Comparison of ENCODE assay signal across 31 cellular contexts in the genomic region with DNA sequence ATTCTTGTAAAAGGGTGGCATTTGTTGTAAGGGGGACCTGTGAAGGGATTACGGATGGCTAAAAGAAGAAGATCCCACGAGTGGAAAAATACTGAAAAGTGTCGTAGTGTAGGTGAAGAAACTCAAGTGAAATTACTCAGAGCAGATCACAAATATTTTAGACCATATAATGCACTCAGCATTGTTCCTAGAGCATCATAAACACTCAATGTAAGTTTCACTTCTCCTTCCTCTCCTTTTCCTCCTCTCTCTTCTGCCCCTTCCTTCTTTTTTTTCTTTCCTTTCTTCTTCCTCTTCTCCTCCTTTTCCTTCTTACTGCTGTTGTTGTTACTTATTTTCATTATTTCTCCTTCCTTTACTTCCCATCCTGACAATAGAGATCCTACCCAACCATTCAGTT.
"Had no signal": no experiment of that assay in that cellular context is flagged by ENCODE, and none has a peak within 500 bp of the region (broad histone marks: within the 10 kb centered on the region; RNA-seq: fewer than 3 reads in every experiment).

No MANE protein-coding gene starts in this region.

- H3K36me3 ChIP-seq: brain microvascular endothelial cell, cardiac muscle cell, SJSA1 had no signal

- H3K4me3 Mint-ChIP-seq: activated B cell treated with CpG ODN at 0.5 μM for 24 hours; activated CD4-positive, alpha-beta memory T cell treated with anti-CD3 and anti-CD28 coated beads for 36 hours; activated CD4-positive, alpha-beta T cell treated with anti-CD3 and anti-CD28 coated beads, Interleukin-2, amount 10 ng/mL, durations not matched to agents 7 days and 5 days; activated naive CD4-positive, alpha-beta T cell treated with anti-CD3 and anti-CD28 coated beads for 36 hours; activated naive CD8-positive, alpha-beta T cell; activated T-helper 17 cell treated with anti-CD3 and anti-CD28 coated beads, Interleukin-2, amount 50 U/mL, for 72 hours; T-helper 1 cell treated with Interleukin-12 subunit alpha and Interleukin-12 subunit beta and Interleukin-4 antibody, amounts not matched to agents 30 μg/mL and 1 μg/mL, for 36 hours had no signal

- H3K36me3 Mint-ChIP-seq: activated CD4-positive, alpha-beta memory T cell treated with anti-CD3 and anti-CD28 coated beads for 36 hours; activated naive CD8-positive, alpha-beta T cell had no signal

- H3K4me1 Mint-ChIP-seq: activated B cell treated with CpG ODN at 0.5 μM for 24 hours; activated CD4-positive, alpha-beta T cell treated with anti-CD3 and anti-CD28 coated beads, Interleukin-2, amount 10 ng/mL, durations not matched to agents 7 days and 5 days; activated T-helper 17 cell treated with anti-CD3 and anti-CD28 coated beads, Interleukin-2, amount 50 U/mL, for 72 hours had no signal

- H3K9me3 ChIP-seq: SJSA1 had no signal

- H3K27me3 Mint-ChIP-seq: activated CD4-positive, alpha-beta memory T cell treated with anti-CD3 and anti-CD28 coated beads for 36 hours; activated CD4-positive, alpha-beta T cell treated with anti-CD3 and anti-CD28 coated beads, Interleukin-2, amount 10 ng/mL, durations not matched to agents 7 days and 5 days; activated naive CD8-positive, alpha-beta T cell; activated T-helper 17 cell treated with anti-CD3 and anti-CD28 coated beads, Interleukin-2, amount 50 U/mL, for 72 hours had no signal

- H3K4me3 ChIP-seq: cardiac muscle cell, K562, SJSA1 had no signal

- H3K9me3 Mint-ChIP-seq: activated B cell treated with CpG ODN at 0.5 μM for 24 hours; activated CD4-positive, alpha-beta memory T cell treated with anti-CD3 and anti-CD28 coated beads for 36 hours; activated CD4-positive, alpha-beta T cell treated with anti-CD3 and anti-CD28 coated beads, Interleukin-2, amount 10 ng/mL, durations not matched to agents 7 days and 5 days; activated naive CD4-positive, alpha-beta T cell treated with anti-CD3 and anti-CD28 coated beads for 36 hours had no signal

- H3K27ac Mint-ChIP-seq: activated B cell treated with CpG ODN at 0.5 μM for 24 hours; activated CD4-positive, alpha-beta memory T cell treated with anti-CD3 and anti-CD28 coated beads for 36 hours; activated CD4-positive, alpha-beta T cell treated with anti-CD3 and anti-CD28 coated beads, Interleukin-2, amount 10 ng/mL, durations not matched to agents 7 days and 5 days; activated naive CD4-positive, alpha-beta T cell treated with anti-CD3 and anti-CD28 coated beads for 36 hours; activated naive CD8-positive, alpha-beta T cell; activated T-helper 17 cell treated with anti-CD3 and anti-CD28 coated beads, Interleukin-2, amount 50 U/mL, for 72 hours; T-helper 1 cell treated with Interleukin-12 subunit alpha and Interleukin-12 subunit beta and Interleukin-4 antibody, amounts not matched to agents 30 μg/mL and 1 μg/mL, for 36 hours had no signal

- H3K27ac ChIP-seq: brain microvascular endothelial cell, SJSA1 had no signal

- ATAC-seq: activated T-helper 17 cell treated with anti-CD3 and anti-CD28 coated beads, Interleukin-2, amount 50 U/mL, for 72 hours; K562; Panc1; Right ventricle myocardium inferior; SK-N-SH treated with all-trans-retinoic acid at 6 μM for 48 hours had no signal

- DNase-seq: activated B cell treated with CpG ODN at 0.5 μM for 24 hours; activated CD4-positive, alpha-beta memory T cell treated with anti-CD3 and anti-CD28 coated beads for 36 hours; activated CD4-positive, alpha-beta T cell treated with anti-CD3 and anti-CD28 coated beads, Interleukin-2, amount 10 ng/mL, durations not matched to agents 7 days and 5 days; activated CD8-positive, alpha-beta memory T cell treated with anti-CD3 and anti-CD28 coated beads for 24 hours; activated gamma-delta T cell; activated naive CD4-positive, alpha-beta T cell treated with anti-CD3 and anti-CD28 coated beads for 36 hours; activated T-cell treated with anti-CD3 and anti-CD28 coated beads, Interleukin-2, amount 50 U/mL, for 48 hours; amygdala; brain microvascular endothelial cell; Karpas-422; MM.1S; NCI-H1092 treated with DMSO at 0.1 percent for 48 hours; NCI-H1417 treated with DMSO at 0.1 percent for 48 hours; NCI-H1694; NCI-H2029; NCI-H2107; NCI-H2171 treated with DMSO at 0.1 percent for 48 hours; NCI-H345; NCI-H510A; NCI-H526 treated with DMSO at 0.1 percent for 48 hours; RPMI8226; SW 1271 had no signal

- H3K27me3 ChIP-seq: brain microvascular endothelial cell, cardiac muscle cell had no signal
